9 cellular contexts compared by ENCODE assay signal in genomic region chr17:6713130-6713917, GRCh38. TPM values are rescaled to one million over a fixed set of nuclear protein-coding genes. Genes with fewer than 3 reads are reported as not detected.
DNase-seq lines count a peak whose midpoint lies in the region; ATAC-seq and TF ChIP-seq lines count a peak whose summit lies in the region.
"Had no signal": no experiment of that assay in that cellular context is flagged by ENCODE, and none has a peak within 500 bp of the region (broad histone marks: within the 10 kb centered on the region; RNA-seq: fewer than 3 reads in every experiment).

TSS of gene SLC13A5 (minus strand) at chr17:6713369. CDS start at chr17:6713333, 36 bp downstream.

- no peaks in the 10 kb centered on the region for H3K36me3 ChIP-seq in naive thymus-derived CD4-positive, alpha-beta T cell (ENCODE audit: control insufficient read depth in 2 of 3, insufficient read depth in 3 of 3, low read length in 3 of 3)
- H3K36me3 ChIP-seq in gastroesophageal sphincter: no peaks in the 10 kb centered on the region

- TF ChIP-seq POLR2A in gastroesophageal sphincter (IDR thresholded peaks at IDR 0.05): no peak

- no peak within 1 kb of the TSS for H3K4me3 ChIP-seq in naive thymus-derived CD4-positive, alpha-beta T cell (ENCODE audit: low read length)
- H3K4me3 ChIP-seq in gastroesophageal sphincter: peak within 1 kb of the TSS in 1 of 2 donors; percentile 38

- DNase-seq in DMS 273 (lab: John Stamatoyannopoulos, UW; ENCODE audit: unreplicated experiment): peak; percentile 40
- no peak for DNase-seq in DMS 273 treated with DMSO at 0.1 percent for 48 hours (lab: John Stamatoyannopoulos, UW)
- peak; percentile 44 for DNase-seq in RPMI8226
- DNase-seq in epithelial cell of prostate (ENCODE audit: low read depth, low spot score): no peak
- DNase-seq in naive thymus-derived CD4-positive, alpha-beta T cell: no peak
- DNase-seq in SW 1271 (lab: John Stamatoyannopoulos, UW): no peak

- ATAC-seq in naive thymus-derived CD4-positive, alpha-beta T cell: peak; percentile 37
- no peak for ATAC-seq in GM21447 (IDR thresholded peaks at IDR 0.05; ENCODE audit: unreplicated experiment)
- ATAC-seq in gastroesophageal sphincter: no peak

- peak within 1 kb of the TSS; percentile 48 for H3K27ac ChIP-seq in epithelial cell of prostate
- H3K27ac ChIP-seq in naive thymus-derived CD4-positive, alpha-beta T cell (ENCODE audit: low read depth, low read length): no peak within 1 kb of the TSS
- no peak within 1 kb of the TSS for H3K27ac ChIP-seq in gastroesophageal sphincter

- no peak within 1 kb of the TSS for H3K27ac Mint-ChIP-seq in naive thymus-derived CD4-positive, alpha-beta T cell

- POLR2A ChIA-PET in naive thymus-derived CD4-positive, alpha-beta T cell (lab: Charles Lee): no interaction called here

- H3K9me3 Mint-ChIP-seq in naive thymus-derived CD4-positive, alpha-beta T cell: peaks cover 0 to 25% (median 5%) of the 10 kb centered on the region in 11 donors

- intact Hi-C loops in naive thymus-derived CD4-positive, alpha-beta T cell (cut with micrococcal nuclease): no loop called here

- peaks cover 64 to 85% (median 81%) of the 10 kb centered on the region in 5 donors for H3K27me3 Mint-ChIP-seq in naive thymus-derived CD4-positive, alpha-beta T cell

- 0 to 4% methylated on average over 17 to 21 of the region's 71 CpGs for WGBS in gastroesophageal sphincter (ENCODE audit: low coverage in 1 of 2), 2 donors

- no peak for TF ChIP-seq EP300 in gastroesophageal sphincter (IDR thresholded peaks at IDR 0.05)

- H3K4me1 ChIP-seq in naive thymus-derived CD4-positive, alpha-beta T cell (ENCODE audit: control insufficient read depth in 2 of 2, insufficient read depth in 2 of 2, low read length in 2 of 2): no peaks in the 10 kb centered on the region
- peaks cover 0 to 14% (median 3%) of the 10 kb centered on the region in 3 donors for H3K4me1 ChIP-seq in gastroesophageal sphincter

- peaks cover 0 to 15% of the 10 kb centered on the region in 2 donors for H3K27me3 ChIP-seq in naive thymus-derived CD4-positive, alpha-beta T cell (ENCODE audit: control insufficient read depth in 2 of 2, insufficient read depth in 2 of 2, low read length in 2 of 2)
- H3K27me3 ChIP-seq in gastroesophageal sphincter: peaks cover 83% of the 10 kb centered on the region

- no peaks in the 10 kb centered on the region for H3K9me3 ChIP-seq in naive thymus-derived CD4-positive, alpha-beta T cell (ENCODE audit: control insufficient read depth in 2 of 3, low read length in 3 of 3)
- peaks cover 0 to 28% (median 0%) of the 10 kb centered on the region in 3 donors for H3K9me3 ChIP-seq in gastroesophageal sphincter

- CTCF ChIA-PET in naive thymus-derived CD4-positive, alpha-beta T cell (lab: Charles Lee): interaction anchor here (0.8 kb wide), 1 partner anchor 120 kb away, joined by 3 read pairs; no protein-coding TSS in a partner anchor

- peak within 1 kb of the TSS; percentile 15 to 85 (median 66) for H3K4me3 Mint-ChIP-seq in naive thymus-derived CD4-positive, alpha-beta T cell

- peaks cover 4 to 30% (median 20%) of the 10 kb centered on the region in 7 donors for H3K4me1 Mint-ChIP-seq in naive thymus-derived CD4-positive, alpha-beta T cell

- peaks cover 0 to 9% (median 4%) of the 10 kb centered on the region in 5 donors for H3K36me3 Mint-ChIP-seq in naive thymus-derived CD4-positive, alpha-beta T cell

- peak in 1 of 4 experiments; percentile 10 for TF ChIP-seq CTCF in gastroesophageal sphincter (IDR thresholded peaks at IDR 0.05)

RNA-seq across cellular contexts. Expression of gene SLC13A5, which starts in this region (rescaled TPM):
- total RNA-seq in naive thymus-derived CD4-positive, alpha-beta T cell: not detected
- polyA plus RNA-seq in naive thymus-derived CD4-positive, alpha-beta T cell: not detected
- under 1 TPM in 1 of 4 donors, not detected in 3; 0.39 TPM for total RNA-seq in gastroesophageal sphincter
- total RNA-seq: T-helper 2 cell treated with Interferon-gamma antibody and Interleukin-4, amounts not matched to agents 100 ng/mL and 5 ng/mL, for 36 hours had no signal

Comparison
In these comparisons a context has a peak if more than half of its experiments do, and no peak if none do; other contexts are left out.
1. DNase-seq: peak in DMS 273 (single experiment) and RPMI8226 (single experiment); none in DMS 273 treated with DMSO at 0.1 percent for 48 hours (single experiment), epithelial cell of prostate (single experiment), naive thymus-derived CD4-positive, alpha-beta T cell (0 of 9) and SW 1271 (0 of 2).
2. Peak in ATAC-seq in naive thymus-derived CD4-positive, alpha-beta T cell; RNA of the gene not detected or under 1 TPM.